ENCODE assay signal across 17 cellular contexts in the genomic region with DNA sequence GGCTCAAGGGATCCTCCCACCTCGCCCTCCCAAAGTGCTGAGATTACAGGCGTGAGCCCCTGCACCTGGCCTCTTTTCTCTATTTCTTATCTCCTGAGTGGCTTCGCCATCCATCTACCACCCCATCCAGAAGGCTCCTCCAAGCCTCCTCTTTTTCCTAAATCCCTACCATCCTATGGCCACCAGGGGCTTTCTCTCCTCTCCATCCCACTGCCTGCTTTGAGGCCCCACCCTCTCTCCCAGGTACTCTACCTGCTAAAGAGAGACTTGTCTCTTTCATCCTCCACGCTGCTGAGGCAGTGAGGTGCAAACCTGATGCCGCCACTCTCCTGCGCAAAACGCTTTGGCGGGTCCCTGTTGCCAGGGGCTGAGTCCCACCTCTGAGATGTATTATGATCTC. TPM values are rescaled to one million over a fixed set of nuclear protein-coding genes. Genes with fewer than 3 reads are reported as not detected.
DNase-seq lines count a peak whose midpoint lies in the region; ATAC-seq, FAIRE-seq and TF ChIP-seq lines count a peak whose summit lies in the region.
"Had no signal": no experiment of that assay in that cellular context is flagged by ENCODE, and none has a peak within 500 bp of the region (broad histone marks: within the 10 kb centered on the region; RNA-seq: fewer than 3 reads in every experiment).

No MANE protein-coding gene starts in this region.

- no peak overlapping the region for H3K9ac ChIP-seq in HepG2 (ENCODE audit: insufficient read depth, low read depth, low read length)
- no peak overlapping the region for H3K9ac ChIP-seq in PC-3 (ENCODE audit: low read length)

- FAIRE-seq in HepG2 (lab: Jason Lieb, UNC) = no peak
- FAIRE-seq: GM19239 had no signal

- in situ Hi-C loops in HepG2 (cut with HindIII; ENCODE audit: extremely low pct_ligation_motif_present, low pct_unique_long_range_greater_than_20kb) = no loop called here

- H3K4me1 ChIP-seq in HepG2 (ENCODE audit: insufficient read depth, low read length) (peaks cover 7% of the 10 kb centered on the region), right lobe of liver (no peaks in the 10 kb centered on the region), PC-3 (ENCODE audit: insufficient read depth, low read length) (no peaks in the 10 kb centered on the region), foreskin keratinocyte (no peaks in the 10 kb centered on the region), ovary (ENCODE audit: insufficient read depth) (no peaks in the 10 kb centered on the region)
- H3K4me1 ChIP-seq: SJSA1 had no signal

- no peak overlapping the region for H3K27ac ChIP-seq in HepG2 (ENCODE audit: extremely low read length, insufficient read depth, low read length)
- no peak overlapping the region for H3K27ac ChIP-seq in right lobe of liver
- no peak overlapping the region for H3K27ac ChIP-seq in PC-3 (ENCODE audit: low read length)
- H3K27ac ChIP-seq in foreskin keratinocyte = no peak overlapping the region
- H3K27ac ChIP-seq in ovary = no peak overlapping the region
- H3K27ac ChIP-seq: C4-2B, SJSA1 had no signal

- no peak for DNase-seq in HepG2 (ENCODE audit: low spot score)
- DNase-seq in right lobe of liver = no peak
- peak; percentile 18 for DNase-seq in PC-3
- DNase-seq in foreskin keratinocyte = no peak
- no peak for DNase-seq in NCI-H1930 (lab: John Stamatoyannopoulos, UW)
- no peak for DNase-seq in ovary
- DNase-seq: DMS153, KG1, NCI-H1092, NCI-H2107, NCI-H226, NCI-H774 had no signal

- H2AFZ ChIP-seq in HepG2 (ENCODE audit: low read length) = no peak overlapping the region
- H2AFZ ChIP-seq in PC-3 (ENCODE audit: low read length) = no peak overlapping the region

- TF ChIP-seq EP300 in HepG2 (IDR thresholded peaks at IDR 0.05; ENCODE audit: low read depth in 2 of 2, low read length in 2 of 2) (no peak), HepG2 (CRISPR knock-in tag; IDR thresholded peaks at IDR 0.05; ENCODE audit: borderline replicate concordance) (no peak), ovary (IDR thresholded peaks at IDR 0.05) (no peak)

- H3K4me3 ChIP-seq in HepG2 (replicated peaks in 1 of 3; ENCODE audit: insufficient read depth in 1 of 3, low read depth in 2 of 3, low read length in 3 of 3) (no peak overlapping the region), right lobe of liver (no peak overlapping the region), PC-3 (ENCODE audit: low read length) (no peak overlapping the region), ovary (no peak overlapping the region)
- H3K4me3 ChIP-seq: SJSA1 had no signal

- TF ChIP-seq RAD21 in HepG2 (CRISPR knock-in tag; IDR thresholded peaks at IDR 0.05) = no peak

- TF ChIP-seq CTCF in HepG2 (CRISPR knock-in tag; IDR thresholded peaks at IDR 0.05) (no peak), right lobe of liver (IDR thresholded peaks at IDR 0.05) (no peak), PC-3 (conservative IDR thresholded peaks at IDR 0.05; ENCODE audit: low read depth, low read length) (peak; percentile 51; the same call in 1 of the 2 replicates), foreskin keratinocyte (conservative IDR thresholded peaks at IDR 0.05) (peak; percentile 26), ovary (IDR thresholded peaks at IDR 0.05) (no peak)

- ATAC-seq in HepG2 = peak; percentile 71
- no peak for ATAC-seq in right lobe of liver
- peak; percentile 33; the same call in 1 of the 2 replicates for ATAC-seq in PC-3
- ATAC-seq in foreskin keratinocyte = peak; percentile 35
- no peak for ATAC-seq in GM18870 (IDR thresholded peaks at IDR 0.05; ENCODE audit: unreplicated experiment)

- no TSS peak for BruUV-seq in HepG2 (replicated peaks; lab: Mats Ljungman, UMichigan)
- BruUV-seq in PC-3 (replicated peaks; lab: Mats Ljungman, UMichigan) = no TSS peak

- H4K20me1 ChIP-seq in HepG2 (ENCODE audit: insufficient read depth, low read length) = no peaks in the 10 kb centered on the region
- no peaks in the 10 kb centered on the region for H4K20me1 ChIP-seq in PC-3 (ENCODE audit: low read length)

- intact Hi-C loops in HepG2 (cut with micrococcal nuclease; ENCODE audit: unreplicated experiment) = no loop called here
- intact Hi-C loops in right lobe of liver (cut with DNase I) = no loop called here
- intact Hi-C loops in PC-3 (cut with micrococcal nuclease) = no loop called here
- intact Hi-C loops in ovary (cut with DNase I) = no loop called here

- TF ChIP-seq POLR2A in HepG2 (IDR thresholded peaks at IDR 0.05; ENCODE audit: insufficient read depth in 1 of 2, low read depth in 2 of 2, low read length in 2 of 2) (no peak), right lobe of liver (IDR thresholded peaks at IDR 0.05) (no peak), ovary (IDR thresholded peaks at IDR 0.05) (no peak)

- no peaks in the 10 kb centered on the region for H3K9me3 ChIP-seq in HepG2 (ENCODE audit: low read length)
- no peaks in the 10 kb centered on the region for H3K9me3 ChIP-seq in right lobe of liver
- H3K9me3 ChIP-seq in PC-3 (ENCODE audit: low read length) = no peaks in the 10 kb centered on the region
- H3K9me3 ChIP-seq in ovary = no peaks in the 10 kb centered on the region
- H3K9me3 ChIP-seq: SJSA1 had no signal

- CTCF ChIA-PET in HepG2 (lab: Yijun Ruan, JAX; ENCODE audit: low intra/inter-chr PET ratio, low total read pairs) = no interaction called here
- CTCF ChIA-PET in PC-3 (lab: Charles Lee) = no interaction called here

- no peaks in the 10 kb centered on the region for H3K9me2 ChIP-seq in PC-3 (replicated peaks; ENCODE audit: low read length)

- POLR2A ChIA-PET in HepG2 (lab: Yijun Ruan, JAX) (no interaction called here), PC-3 (lab: Charles Lee; ENCODE audit: unreplicated experiment) (no interaction called here)

- 81% methylated on average over 7 of the region's 8 CpGs for WGBS in HepG2 (ENCODE audit: low lambda C conversion rate)
- WGBS in right lobe of liver (ENCODE audit: insufficient coverage, low coverage, low lambda C conversion rate, missing lambda C conversion rate) = 59% methylated on average over 7 of the region's 8 CpGs
- WGBS in ovary, 3 donors = 74 to 84% (median 75%) methylated on average over 8 of the region's 8 CpGs

- no peaks in the 10 kb centered on the region for H3K36me3 ChIP-seq in HepG2 (replicated peaks in 1 of 2; ENCODE audit: control insufficient read depth in 1 of 2, insufficient read depth in 2 of 2, low read length in 2 of 2)
- H3K36me3 ChIP-seq in right lobe of liver = no peaks in the 10 kb centered on the region
- no peaks in the 10 kb centered on the region for H3K36me3 ChIP-seq in PC-3 (ENCODE audit: low read depth, low read length)
- H3K36me3 ChIP-seq in ovary = no peaks in the 10 kb centered on the region
- H3K36me3 ChIP-seq: SJSA1 had no signal

- no peak overlapping the region for H3K4me2 ChIP-seq in HepG2 (ENCODE audit: low read depth, low read length)
- H3K4me2 ChIP-seq in PC-3 (ENCODE audit: low read length) = no peak overlapping the region

- no peaks in the 10 kb centered on the region for H3F3A ChIP-seq in PC-3 (ENCODE audit: low read length, unreplicated experiment)

- H3K79me2 ChIP-seq in HepG2 (ENCODE audit: insufficient read depth, low read length) = no peaks in the 10 kb centered on the region
- no peaks in the 10 kb centered on the region for H3K79me2 ChIP-seq in PC-3 (ENCODE audit: low read length)

- H3K27me3 ChIP-seq in HepG2 (ENCODE audit: control insufficient read depth in 1 of 2, insufficient read depth in 2 of 2, low read length in 2 of 2) (no peaks in the 10 kb centered on the region), right lobe of liver (no peaks in the 10 kb centered on the region), PC-3 (ENCODE audit: low read length) (no peaks in the 10 kb centered on the region), foreskin keratinocyte (no peaks in the 10 kb centered on the region), ovary (no peaks in the 10 kb centered on the region)
- H3K27me3 ChIP-seq: SJSA1 had no signal

RNA-seq across cellular contexts. Expression of a gene that starts 7.0 kb away (rescaled TPM):
- not detected in 2 replicates for total RNA-seq in HepG2 (2016; rRNA removed; fragmentation: Illumina TruSeq; extraction: Trizol)
- total RNA-seq in HepG2 (2016; cell fraction: cytosol; rRNA removed; fragmentation: Illumina TruSeq; extraction: Trizol; ENCODE audit: low read depth) = not detected in 2 replicates
- not detected in 2 replicates for total RNA-seq in HepG2 (2016; cell fraction: insoluble cytoplasmic fraction; rRNA removed; fragmentation: Illumina TruSeq; extraction: Trizol)
- not detected in 2 replicates for total RNA-seq in HepG2 (2016; cell fraction: membrane; rRNA removed; fragmentation: Illumina TruSeq; extraction: Trizol)
- total RNA-seq in HepG2 (2016; cell fraction: nucleus; rRNA removed; fragmentation: Illumina TruSeq; extraction: Trizol) = not detected in 2 replicates
- polyA plus RNA-seq in HepG2 (2011; rRNA removed) = not detected in 2 replicates
- polyA plus RNA-seq in HepG2 (2011; cell fraction: cytosol; rRNA removed) = not detected in 2 replicates
- polyA plus RNA-seq in HepG2 (2011; cell fraction: nucleus; rRNA removed) = not detected in 2 replicates
- polyA plus RNA-seq in HepG2 (2012) = not detected in 2 replicates
- not detected in 2 replicates for polyA plus RNA-seq in HepG2 (2016; cell fraction: cytosol; fragmentation: Illumina TruSeq; extraction: Trizol; ENCODE audit: low read depth)
- not detected in 2 replicates for polyA plus RNA-seq in HepG2 (2016; cell fraction: insoluble cytoplasmic fraction; fragmentation: Illumina TruSeq; extraction: Trizol; ENCODE audit: low read depth)
- polyA plus RNA-seq in HepG2 (2016; cell fraction: membrane; fragmentation: Illumina TruSeq; extraction: Trizol; ENCODE audit: low read depth) = not detected in 2 replicates
- polyA plus RNA-seq in HepG2 (2016; cell fraction: nucleus; fragmentation: Illumina TruSeq; extraction: Trizol; ENCODE audit: insufficient read depth, low read depth) = not detected in 2 replicates
- not detected in 2 replicates for polyA minus RNA-seq in HepG2 (2011; rRNA and poly(A)+ RNA removed; ENCODE audit: low replicate concordance)
- polyA minus RNA-seq in HepG2 (2011; cell fraction: cytosol; rRNA and poly(A)+ RNA removed) = not detected in 2 replicates
- polyA minus RNA-seq in HepG2 (2011; cell fraction: nucleus; rRNA and poly(A)+ RNA removed) = not detected in 2 replicates
- not detected for total RNA-seq in right lobe of liver
- total RNA-seq in PC-3 (2014; rRNA removed) = not detected in 2 replicates
- total RNA-seq in foreskin keratinocyte = not detected in 2 replicates
- polyA plus RNA-seq in foreskin keratinocyte = not detected in 2 replicates
- total RNA-seq in ovary = not detected
- not detected for polyA plus RNA-seq in ovary
- total RNA-seq: MCF 10A had no signal

RNA-seq across cellular contexts. Expression of a gene that starts 42.5 kb away (rescaled TPM):
- not detected in 2 replicates for total RNA-seq in HepG2 (2016; rRNA removed; fragmentation: Illumina TruSeq; extraction: Trizol)
- total RNA-seq in HepG2 (2016; cell fraction: cytosol; rRNA removed; fragmentation: Illumina TruSeq; extraction: Trizol; ENCODE audit: low read depth) = not detected in 2 replicates
- not detected in 2 replicates for total RNA-seq in HepG2 (2016; cell fraction: insoluble cytoplasmic fraction; rRNA removed; fragmentation: Illumina TruSeq; extraction: Trizol)
- not detected in 2 replicates for total RNA-seq in HepG2 (2016; cell fraction: membrane; rRNA removed; fragmentation: Illumina TruSeq; extraction: Trizol)
- not detected in 2 replicates for total RNA-seq in HepG2 (2016; cell fraction: nucleus; rRNA removed; fragmentation: Illumina TruSeq; extraction: Trizol)
- polyA plus RNA-seq in HepG2 (2011; rRNA removed) = not detected in 2 replicates
- polyA plus RNA-seq in HepG2 (2011; cell fraction: cytosol; rRNA removed) = not detected in 2 replicates
- polyA plus RNA-seq in HepG2 (2011; cell fraction: nucleus; rRNA removed) = 0.05 TPM in 1 of 2 replicates, not detected in the other
- not detected in 2 replicates for polyA plus RNA-seq in HepG2 (2012)
- not detected in 2 replicates for polyA plus RNA-seq in HepG2 (2016; cell fraction: cytosol; fragmentation: Illumina TruSeq; extraction: Trizol; ENCODE audit: low read depth)
- not detected in 2 replicates for polyA plus RNA-seq in HepG2 (2016; cell fraction: insoluble cytoplasmic fraction; fragmentation: Illumina TruSeq; extraction: Trizol; ENCODE audit: low read depth)
- polyA plus RNA-seq in HepG2 (2016; cell fraction: membrane; fragmentation: Illumina TruSeq; extraction: Trizol; ENCODE audit: low read depth) = not detected in 2 replicates
- not detected in 2 replicates for polyA plus RNA-seq in HepG2 (2016; cell fraction: nucleus; fragmentation: Illumina TruSeq; extraction: Trizol; ENCODE audit: insufficient read depth, low read depth)
- polyA minus RNA-seq in HepG2 (2011; rRNA and poly(A)+ RNA removed; ENCODE audit: low replicate concordance) = 1.0 TPM in 1 of 2 replicates, not detected in the other
- polyA minus RNA-seq in HepG2 (2011; cell fraction: cytosol; rRNA and poly(A)+ RNA removed) = not detected in 2 replicates
- polyA minus RNA-seq in HepG2 (2011; cell fraction: nucleus; rRNA and poly(A)+ RNA removed) = not detected in 2 replicates
- total RNA-seq in right lobe of liver = not detected
- not detected in 2 replicates for total RNA-seq in PC-3 (2014; rRNA removed)
- total RNA-seq in foreskin keratinocyte = not detected in 2 replicates
- polyA plus RNA-seq in foreskin keratinocyte = not detected in 2 replicates
- 1 to 10 TPM in 2 of 7 donors, under 1 TPM in 2, not detected in 3; 0.47 to 2.0 (median 0.97) TPM for total RNA-seq in ovary
- under 1 TPM; 0.12 TPM for polyA plus RNA-seq in ovary
- total RNA-seq: SJSA1 had no signal

Comparison
In these comparisons a context has a peak if more than half of its experiments do, and no peak if none do; other contexts are left out.
1. ATAC-seq: peak in HepG2 (single experiment), PC-3 (single experiment) and foreskin keratinocyte (single experiment); none in right lobe of liver (0 of 4) and GM18870 (single experiment).
2. CTCF ChIP-seq: peak in PC-3 (single experiment) and foreskin keratinocyte (single experiment); none in HepG2 (single experiment), right lobe of liver (0 of 4) and ovary (0 of 3).